In the genomic region with DNA sequence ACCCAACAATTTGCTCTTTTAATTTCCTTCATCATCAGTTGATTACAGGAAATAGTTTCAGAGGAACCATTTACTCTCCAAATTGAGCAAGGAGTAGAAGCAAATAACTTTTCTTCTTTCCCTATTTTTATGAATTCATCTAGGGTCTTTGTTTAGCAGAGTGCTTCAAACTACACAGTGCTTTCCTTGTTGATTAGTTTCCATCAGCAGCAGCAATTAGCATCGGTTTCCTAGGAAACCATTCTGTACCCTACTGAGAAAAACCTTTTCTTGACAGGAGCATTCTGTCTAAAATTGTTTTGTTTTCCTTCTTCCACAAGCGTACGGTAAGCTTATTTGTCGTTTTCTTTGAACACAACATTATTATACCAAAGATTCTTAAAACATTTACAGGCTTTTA, we compare ENCODE assay signal across 34 cellular contexts.
DNase-seq lines count a peak whose midpoint lies in the region; ATAC-seq and TF ChIP-seq lines count a peak whose summit lies in the region.
"Had no signal": no experiment of that assay in that cellular context is flagged by ENCODE, and none has a peak within 500 bp of the region (broad histone marks: within the 10 kb centered on the region; RNA-seq: fewer than 3 reads in every experiment).

No MANE protein-coding gene starts in this region.

- no peak overlapping the region for H2AFZ ChIP-seq in SK-N-SH (ENCODE audit: low read depth)

- in situ Hi-C loops in G401 (cut with HindIII; ENCODE audit: low sequenced_read_pairs) = no loop called here

- WGBS in SK-N-SH (ENCODE audit: low lambda C conversion rate) = 77% methylated on average over 4 of the region's 4 CpGs

- H3K4me2 ChIP-seq in SK-N-SH = no peak overlapping the region

- no peak for TF ChIP-seq RAD21 in SK-N-SH (IDR thresholded peaks at IDR 0.05; ENCODE audit: low read length)

- H3K36me3 ChIP-seq in SK-N-SH (replicated peaks in 1 of 2; ENCODE audit: control insufficient read depth in 1 of 2, insufficient read depth in 2 of 2, low read length in 1 of 2) = no peaks in the 10 kb centered on the region
- H3K36me3 ChIP-seq: adrenal gland, sigmoid colon, SJCRH30, tibial nerve, WERI-Rb-1 had no signal

- TF ChIP-seq CTCF in SK-N-SH (IDR thresholded peaks at IDR 0.05) = no peak

- H4K20me1 ChIP-seq in SK-N-SH (ENCODE audit: insufficient read depth) = no peaks in the 10 kb centered on the region

- POLR2A ChIA-PET in SK-N-SH (lab: Yijun Ruan, JAX) = no interaction called here

- H3F3A ChIP-seq in SK-N-SH (replicated peaks; ENCODE audit: insufficient read depth) = no peaks in the 10 kb centered on the region

- intact Hi-C loops in sciatic nerve (cut with DNase I) = no loop called here

- peaks cover 0 to 3% of the 10 kb centered on the region in 2 experiments; a peak in 2 of 4 replicates for H3K4me1 ChIP-seq in SK-N-SH (ENCODE audit: control insufficient read depth in 1 of 2, insufficient read depth in 2 of 2, low read depth in 1 of 2, low read length in 1 of 2)
- H3K4me1 ChIP-seq: adrenal gland, sigmoid colon, SJCRH30, tibial nerve had no signal

- H3K27me3 ChIP-seq in SK-N-SH (ENCODE audit: insufficient read depth) = no peaks in the 10 kb centered on the region
- H3K27me3 ChIP-seq: adrenal gland, body of pancreas, sigmoid colon, SJCRH30, tibial nerve had no signal

- CTCF ChIA-PET in SK-N-SH (lab: Yijun Ruan, JAX) = interaction anchor here (1.1 to 1.3 kb wide), 2 partner anchors 11 to 94 kb away, joined by 3 to 4 read pairs; no protein-coding TSS in a partner anchor

- no peak overlapping the region for H3K4me3 ChIP-seq in SK-N-SH (ENCODE audit: low read depth in 2 of 2, low read length in 1 of 2)
- H3K4me3 ChIP-seq: adrenal gland, body of pancreas, GM12878, sigmoid colon, SJCRH30, tibial nerve had no signal

- no peaks in the 10 kb centered on the region for H3K9me3 ChIP-seq in SK-N-SH
- H3K9me3 ChIP-seq: adrenal gland, body of pancreas, sigmoid colon, SJCRH30, tibial nerve had no signal

- TF ChIP-seq EP300 in SK-N-SH (IDR thresholded peaks at IDR 0.05; ENCODE audit: borderline replicate concordance in 1 of 2, low read depth in 1 of 2, low read length in 1 of 2) = no peak

- DNase-seq in G401 (ENCODE audit: low spot score) = peak; percentile 78
- DNase-seq in NCI-H146 treated with DMSO at 0.1 percent for 48 hours (lab: John Stamatoyannopoulos, UW; ENCODE audit: unreplicated experiment) = peak; percentile 30
- peak; percentile 74 for DNase-seq in cerebellar cortex (ENCODE audit: low spot score)
- peak; percentile 27 for DNase-seq in midbrain (lab: John Stamatoyannopoulos, UW)
- DNase-seq in sciatic nerve (ENCODE audit: low spot score) = no peak
- no peak for DNase-seq in SK-N-SH
- DNase-seq: activated CD4-positive, alpha-beta T cell treated with anti-CD3 and anti-CD28 coated beads for 4 hours; activated CD8-positive, alpha-beta T cell treated with anti-CD3 and anti-CD28 coated beads, Interleukin-2, amount 10 ng/mL, durations not matched to agents 7 days and 5 days; activated naive CD4-positive, alpha-beta T cell treated with anti-CD3 and anti-CD28 coated beads, Interleukin-2, amount 10 ng/mL, durations not matched to agents 7 days and 5 days; adrenal gland; body of pancreas; CD8-positive, alpha-beta T cell; DMS153; HCEC 1CT; immature natural killer cell; IMR-90; mammary epithelial cell; MV-4-11; NCI-H2029 treated with DMSO at 0.1 percent for 48 hours; NCI-H82; nephron progenitor cell; posterior cingulate gyrus; RPMI8226; sigmoid colon; SJCRH30; stimulated activated CD4-positive, alpha-beta T cell treated with anti-CD3 and anti-CD28 coated beads, Interleukin-12 subunit alpha, Interleukin-12 subunit beta, amount 100 ng/mL, for 4 hours; stimulated activated CD4-positive, alpha-beta T cell treated with anti-CD3 and anti-CD28 coated beads, Interleukin-2, amount 100 ng/mL, for 48 hours; T1000; WERI-Rb-1 had no signal

- H3K9ac ChIP-seq in SK-N-SH = no peak overlapping the region

- ATAC-seq in sciatic nerve = no peak
- ATAC-seq in HG03039 (IDR thresholded peaks at IDR 0.05; ENCODE audit: unreplicated experiment) = no peak
- ATAC-seq in HG02678 (IDR thresholded peaks at IDR 0.05; ENCODE audit: unreplicated experiment) = no peak
- ATAC-seq: activated CD8-positive, alpha-beta T cell treated with anti-CD3 and anti-CD28 coated beads, Interleukin-2, amount 10 ng/mL, durations not matched to agents 7 days and 5 days; activated T-helper 17 cell treated with anti-CD3 and anti-CD28 coated beads, Interleukin-2, amount 50 U/mL, for 72 hours; body of pancreas; CD8-positive, alpha-beta T cell; GM12878 had no signal

- no peaks in the 10 kb centered on the region for H3K79me2 ChIP-seq in SK-N-SH (ENCODE audit: insufficient read depth)

- no peaks in the 10 kb centered on the region for H3K9me2 ChIP-seq in SK-N-SH

- H3K27ac ChIP-seq in SK-N-SH (ENCODE audit: low read depth in 2 of 2, low read length in 1 of 2) = no peak overlapping the region
- H3K27ac ChIP-seq: adrenal gland, body of pancreas, sigmoid colon, SJCRH30, tibial nerve, WERI-Rb-1 had no signal

TF ChIP-seq in SK-N-SH, 30 proteins besides CTCF, POLR2A, EP300 and RAD21:
- TF ChIP-seq NFIC (IDR thresholded peaks at IDR 0.05; ENCODE audit: borderline replicate concordance) (no peak), TCF12 (IDR thresholded peaks at IDR 0.05) (no peak)

Comparison
In these comparisons a context has a peak if more than half of its experiments do, and no peak if none do; other contexts are left out.
1. DNase-seq: peak in G401 (single experiment), NCI-H146 treated with DMSO at 0.1 percent for 48 hours (single experiment), cerebellar cortex (single experiment) and midbrain (single experiment); none in sciatic nerve (single experiment) and SK-N-SH (single experiment).